In genomic region chr19:14497347-14497921, GRCh38 we compare ENCODE assay signal across 8 cellular contexts.
ATAC-seq and TF ChIP-seq lines count a peak whose summit lies in the region.

No MANE protein-coding gene starts in this region.

- H3K27me3 ChIP-seq in BLaER1: no peaks in the 10 kb centered on the region
- no peaks in the 10 kb centered on the region for H3K27me3 ChIP-seq in duodenal mucosa (ENCODE audit: control insufficient read depth in 1 of 2, insufficient read depth in 2 of 2, low read length in 2 of 2)

- no peak for TF ChIP-seq EP300 in Ishikawa (IDR thresholded peaks at IDR 0.05; ENCODE audit: borderline replicate concordance)

- no peak overlapping the region for H3K9ac ChIP-seq in BLaER1
- H3K9ac ChIP-seq in duodenal mucosa (ENCODE audit: low read depth in 1 of 2, low read length in 2 of 2): peak overlapping the region; percentile 48 to 57

- peak overlapping the region; percentile 80 to 90 (median 81) for H3K4me3 Mint-ChIP-seq in nephron

- H3K27ac Mint-ChIP-seq in nephron: peak overlapping the region; percentile 72 to 92 (median 90)

- H3K4me2 ChIP-seq in BLaER1: 0 out of 2 replicates have a peak overlapping the region, but pooled peaks have one; percentile 90

- TF ChIP-seq RAD21 in Ishikawa (IDR thresholded peaks at IDR 0.05; ENCODE audit: low read depth): no peak

- TF ChIP-seq CTCF in nephron (IDR thresholded peaks at IDR 0.05; ENCODE audit: unreplicated experiment in 3 of 3): no peak

- H3K4me1 Mint-ChIP-seq in nephron: peaks cover 19% of the 10 kb centered on the region

- ATAC-seq in HG03520 (IDR thresholded peaks at IDR 0.05; ENCODE audit: unreplicated experiment) (no peak), HG03354 (IDR thresholded peaks at IDR 0.05; ENCODE audit: poor library complexity, severe bottlenecking, unreplicated experiment) (no peak), GM18517 (IDR thresholded peaks at IDR 0.05; ENCODE audit: unreplicated experiment) (no peak), GM18519 (IDR thresholded peaks at IDR 0.05; ENCODE audit: low FRiP score, unreplicated experiment) (no peak)

- H3K9me3 ChIP-seq in BLaER1 (no peaks in the 10 kb centered on the region), duodenal mucosa (ENCODE audit: control insufficient read depth in 1 of 2, low read length in 2 of 2) (no peaks in the 10 kb centered on the region)

- peaks cover 7% of the 10 kb centered on the region; the same call in 1 of the 2 replicates for H4K20me1 ChIP-seq in BLaER1

- H3K4me3 ChIP-seq in BLaER1 (no peak overlapping the region), duodenal mucosa (ENCODE audit: low read depth in 1 of 2, low read length in 2 of 2) (peak overlapping the region; percentile 32 to 61)

- peaks cover 7% of the 10 kb centered on the region for H3K27me3 Mint-ChIP-seq in nephron (ENCODE audit: low read depth)

- H3K36me3 ChIP-seq in BLaER1 (0 out of 2 replicates have a peak, but pooled peaks cover 4% of the 10 kb centered on the region), duodenal mucosa (ENCODE audit: control insufficient read depth in 1 of 2, insufficient read depth in 2 of 2, low read length in 2 of 2) (no peaks in the 10 kb centered on the region)

- H3K9me3 Mint-ChIP-seq in nephron: no peaks in the 10 kb centered on the region

- H3K27ac ChIP-seq in BLaER1 (no peak overlapping the region), duodenal mucosa (ENCODE audit: low read depth, low read length) (peak overlapping the region; percentile 67)

- peaks cover 12% of the 10 kb centered on the region for H3K36me3 Mint-ChIP-seq in nephron (ENCODE audit: low read depth)

- H3K4me1 ChIP-seq in BLaER1 (peaks cover 22% of the 10 kb centered on the region), duodenal mucosa (ENCODE audit: control insufficient read depth in 1 of 2, insufficient read depth in 2 of 2, low read length in 2 of 2) (peaks cover 26 to 28% of the 10 kb centered on the region in 2 donors)

TF ChIP-seq in Ishikawa, 13 proteins besides CTCF, POLR2A, EP300 and RAD21:
- TF ChIP-seq ZBTB7A (IDR thresholded peaks at IDR 0.05; ENCODE audit: low read depth) (no peak), CEBPB (IDR thresholded peaks at IDR 0.05) (0 out of 2 replicates have a peak, but pooled peaks have one; percentile 23)
